ENCODE assay signal across 1 cellular context in genomic region chr14:103129301-103130016, GRCh38.
TF ChIP-seq lines count a peak whose summit lies in the region.

No MANE protein-coding gene starts in this region.

TF ChIP-seq in A549, 52 proteins besides CTCF, POLR2A, EP300 and RAD21 (continued from another document):
- TF ChIP-seq BCL3 (IDR thresholded peaks at IDR 0.05), result no peak
- no peak for TF ChIP-seq ESRRA (IDR thresholded peaks at IDR 0.05; ENCODE audit: borderline replicate concordance, low read length)
- no peak for TF ChIP-seq ZSCAN20 (CRISPR knock-in tag; IDR thresholded peaks at IDR 0.05)
- no peak for TF ChIP-seq HMGXB4 (CRISPR knock-in tag; IDR thresholded peaks at IDR 0.05; ENCODE audit: borderline replicate concordance)
- no peak for TF ChIP-seq ZFP36 (IDR thresholded peaks at IDR 0.05; ENCODE audit: borderline replicate concordance, partially characterized antibody)
- no peak for TF ChIP-seq SMC3 (IDR thresholded peaks at IDR 0.05)
- TF ChIP-seq EHF (CRISPR knock-in tag; IDR thresholded peaks at IDR 0.05), result no peak
- no peak for TF ChIP-seq KDM5A (IDR thresholded peaks at IDR 0.05)
- no peak for TF ChIP-seq ELK1 (IDR thresholded peaks at IDR 0.05; ENCODE audit: low read depth, low read length)
TF ChIP-seq in A549: peak in this region for 0.
